11 cellular contexts compared by ENCODE assay signal in genomic region chr1:180248731-180249681, GRCh38.
DNase-seq lines count a peak whose midpoint lies in the region; ATAC-seq and TF ChIP-seq lines count a peak whose summit lies in the region.
"Had no signal": no experiment of that assay in that cellular context is flagged by ENCODE, and none has a peak within 500 bp of the region (broad histone marks: within the 10 kb centered on the region; RNA-seq: fewer than 3 reads in every experiment).

No MANE protein-coding gene starts in this region.

- H3K4me2 ChIP-seq in KMS-11 = no peak overlapping the region

- H3K27me3 ChIP-seq in KMS-11 (ENCODE audit: insufficient read depth, low read depth) = no peaks in the 10 kb centered on the region

- no peaks in the 10 kb centered on the region for H4K20me1 ChIP-seq in KMS-11 (ENCODE audit: insufficient read depth)

- H2AFZ ChIP-seq in KMS-11 (ENCODE audit: low read depth) = no peak overlapping the region

- no peaks in the 10 kb centered on the region for H3K79me2 ChIP-seq in KMS-11 (ENCODE audit: insufficient read depth, low read depth)

- peak; percentile 38; the same call in 1 of the 2 replicates for TF ChIP-seq CTCF in KMS-11 (conservative IDR thresholded peaks at IDR 0.05; ENCODE audit: low read depth, low read length)

- H3K4me1 ChIP-seq in KMS-11 (ENCODE audit: low read depth, poor library complexity, severe bottlenecking) = peaks cover 22% of the 10 kb centered on the region

- H3K36me3 ChIP-seq in KMS-11 (ENCODE audit: insufficient read depth) = no peaks in the 10 kb centered on the region

- ATAC-seq in HG02981 (IDR thresholded peaks at IDR 0.05; ENCODE audit: unreplicated experiment) = no peak
- no peak for ATAC-seq in GM18868 (IDR thresholded peaks at IDR 0.05; ENCODE audit: unreplicated experiment)
- ATAC-seq in HG02870 (IDR thresholded peaks at IDR 0.05; ENCODE audit: unreplicated experiment) = no peak
- ATAC-seq: left lobe of liver had no signal

- peak; percentile 58 for DNase-seq in ELF-1 (ENCODE audit: low read depth, low spot score)
- DNase-seq in RPMI8226 = peak; percentile 40
- DNase-seq in left kidney (ENCODE audit: low read depth, low spot score) = peak; percentile 70
- DNase-seq: activated CD4-positive, alpha-beta T cell treated with anti-CD3 and anti-CD28 coated beads, Interleukin-2, amount 50 U/mL, for 48 hours; amygdala; DMS79 treated with DMSO at 0.1 percent for 48 hours had no signal

- H3K9ac ChIP-seq in KMS-11 = no peak overlapping the region

- H3K27ac ChIP-seq in KMS-11 = no peak overlapping the region

- no peak overlapping the region for H3K4me3 ChIP-seq in KMS-11 (IDR thresholded peaks at IDR 0.05; ENCODE audit: insufficient read depth, low read depth, low read length)
